1 cellular context compared by ENCODE assay signal in genomic region chr18:45526120-45526841, GRCh38.
TF ChIP-seq lines count a peak whose summit lies in the region.

No MANE protein-coding gene starts in this region.

TF ChIP-seq in WTC11, 78 proteins besides CTCF, POLR2A, EP300 and RAD21 (continued from another document):
- TF ChIP-seq PREB (CRISPR knock-in tag; IDR thresholded peaks at IDR 0.05; ENCODE audit: borderline replicate concordance) (no peak), PRRX2 (CRISPR knock-in tag; IDR thresholded peaks at IDR 0.05) (no peak)
TF ChIP-seq in WTC11: peak in this region for 0.
